Comparison of ENCODE assay signal across 2 cellular contexts in the genomic region with DNA sequence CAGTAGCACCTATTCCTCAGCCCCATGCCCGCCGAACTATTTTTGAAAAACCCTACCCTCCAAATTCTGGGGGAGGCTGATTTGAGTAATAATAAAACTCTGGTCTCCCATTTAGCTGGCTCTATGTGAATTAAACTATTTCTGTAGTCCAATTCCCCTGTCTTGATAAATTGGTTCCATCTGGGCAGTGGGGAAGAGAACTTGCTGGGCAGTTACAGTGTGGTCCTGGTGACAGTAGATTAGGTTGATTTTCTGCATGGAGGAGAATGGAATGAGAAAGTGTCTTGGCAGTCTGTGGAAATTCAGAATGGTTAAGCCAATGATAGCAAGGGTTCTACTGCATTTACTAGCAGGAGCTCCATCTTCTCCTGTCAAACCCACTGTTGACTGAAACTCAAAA.
TF ChIP-seq lines count a peak whose summit lies in the region.

No MANE protein-coding gene starts in this region.

TF ChIP-seq in A549, 52 proteins besides CTCF, POLR2A, EP300 and RAD21 (continued from another document):
- TF ChIP-seq, protein P1, sequence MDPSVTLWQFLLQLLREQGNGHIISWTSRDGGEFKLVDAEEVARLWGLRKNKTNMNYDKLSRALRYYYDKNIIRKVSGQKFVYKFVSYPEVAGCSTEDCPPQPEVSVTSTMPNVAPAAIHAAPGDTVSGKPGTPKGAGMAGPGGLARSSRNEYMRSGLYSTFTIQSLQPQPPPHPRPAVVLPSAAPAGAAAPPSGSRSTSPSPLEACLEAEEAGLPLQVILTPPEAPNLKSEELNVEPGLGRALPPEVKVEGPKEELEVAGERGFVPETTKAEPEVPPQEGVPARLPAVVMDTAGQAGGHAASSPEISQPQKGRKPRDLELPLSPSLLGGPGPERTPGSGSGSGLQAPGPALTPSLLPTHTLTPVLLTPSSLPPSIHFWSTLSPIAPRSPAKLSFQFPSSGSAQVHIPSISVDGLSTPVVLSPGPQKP (IDR thresholded peaks at IDR 0.05; ENCODE audit: low read depth, low read length), result no peak
- TF ChIP-seq CHD2 (IDR thresholded peaks at IDR 0.05; ENCODE audit: low read length, partially characterized antibody) (no peak), TP53 (CRISPR knock-in tag; IDR thresholded peaks at IDR 0.05) (no peak), ZNF302 (CRISPR knock-in tag; IDR thresholded peaks at IDR 0.05) (no peak), RARB (CRISPR knock-in tag; IDR thresholded peaks at IDR 0.05) (no peak)
TF ChIP-seq in A549: peak in this region for 0.

TF ChIP-seq in IMR-90, 13 proteins besides CTCF, POLR2A, EP300 and RAD21 (continued from another document):
- no peak for TF ChIP-seq RCOR1 (IDR thresholded peaks at IDR 0.05; ENCODE audit: insufficient replicate concordance, low read length)
- no peak for TF ChIP-seq FOS (IDR thresholded peaks at IDR 0.05; ENCODE audit: low read depth, low read length)
- TF ChIP-seq BHLHE40 (IDR thresholded peaks at IDR 0.05; ENCODE audit: low read depth, low read length), result no peak
- TF ChIP-seq USF2 (IDR thresholded peaks at IDR 0.05; ENCODE audit: low read depth, low read length), result no peak
- TF ChIP-seq RFX5 (IDR thresholded peaks at IDR 0.05; ENCODE audit: low read depth, low read length), result no peak
- TF ChIP-seq MAZ (IDR thresholded peaks at IDR 0.05; ENCODE audit: borderline replicate concordance, low read depth, low read length), result no peak
- no peak for TF ChIP-seq SMC3 (IDR thresholded peaks at IDR 0.05; ENCODE audit: low read depth, low read length)
- no peak for TF ChIP-seq MAFK (IDR thresholded peaks at IDR 0.05; ENCODE audit: low read depth, low read length)
- no peak for TF ChIP-seq NFE2L2 (IDR thresholded peaks at IDR 0.05; ENCODE audit: low read depth, low read length)
